In the genomic region with DNA sequence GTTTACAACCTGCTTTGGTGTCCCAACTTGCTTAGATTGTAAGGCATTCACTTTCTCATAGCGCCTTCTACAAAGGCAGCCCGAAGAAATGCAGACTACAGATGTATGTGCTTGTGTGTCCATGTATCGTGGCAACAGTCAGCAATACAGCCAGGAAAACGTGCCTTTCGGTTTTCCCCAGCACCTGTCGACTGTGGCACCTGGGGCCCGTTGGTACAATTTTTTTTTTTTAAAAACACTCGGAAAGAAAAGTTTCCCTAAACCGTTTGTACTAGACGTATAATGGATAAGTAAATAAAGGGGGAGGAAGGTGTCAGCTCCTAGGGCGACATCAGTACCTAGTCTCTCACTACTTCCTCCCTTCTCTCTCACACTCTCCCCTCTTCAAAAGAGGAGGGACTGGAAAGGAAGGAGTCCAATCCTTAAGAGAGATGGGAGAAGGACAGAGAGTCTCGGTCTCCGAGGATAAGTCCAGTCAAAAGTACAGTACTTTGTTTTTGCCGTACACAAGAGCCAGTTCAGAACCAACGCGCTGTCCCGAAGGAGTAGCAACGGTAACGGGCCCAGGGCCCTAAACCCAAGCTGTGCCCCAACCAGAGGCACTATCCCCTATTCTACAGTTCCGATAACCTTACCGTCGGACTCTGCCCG, we compare ENCODE assay signal across 1 cellular context.
A peak's percentile ranks its signal among the peaks of the same experiment; 100 is the strongest.
TF ChIP-seq lines count a peak whose summit lies in the region.

No MANE protein-coding gene starts in this region.

TF ChIP-seq in GM12878, 131 proteins besides CTCF, POLR2A, EP300 and RAD21 (continued from another document and continues in another):
- TF ChIP-seq, protein P1, sequence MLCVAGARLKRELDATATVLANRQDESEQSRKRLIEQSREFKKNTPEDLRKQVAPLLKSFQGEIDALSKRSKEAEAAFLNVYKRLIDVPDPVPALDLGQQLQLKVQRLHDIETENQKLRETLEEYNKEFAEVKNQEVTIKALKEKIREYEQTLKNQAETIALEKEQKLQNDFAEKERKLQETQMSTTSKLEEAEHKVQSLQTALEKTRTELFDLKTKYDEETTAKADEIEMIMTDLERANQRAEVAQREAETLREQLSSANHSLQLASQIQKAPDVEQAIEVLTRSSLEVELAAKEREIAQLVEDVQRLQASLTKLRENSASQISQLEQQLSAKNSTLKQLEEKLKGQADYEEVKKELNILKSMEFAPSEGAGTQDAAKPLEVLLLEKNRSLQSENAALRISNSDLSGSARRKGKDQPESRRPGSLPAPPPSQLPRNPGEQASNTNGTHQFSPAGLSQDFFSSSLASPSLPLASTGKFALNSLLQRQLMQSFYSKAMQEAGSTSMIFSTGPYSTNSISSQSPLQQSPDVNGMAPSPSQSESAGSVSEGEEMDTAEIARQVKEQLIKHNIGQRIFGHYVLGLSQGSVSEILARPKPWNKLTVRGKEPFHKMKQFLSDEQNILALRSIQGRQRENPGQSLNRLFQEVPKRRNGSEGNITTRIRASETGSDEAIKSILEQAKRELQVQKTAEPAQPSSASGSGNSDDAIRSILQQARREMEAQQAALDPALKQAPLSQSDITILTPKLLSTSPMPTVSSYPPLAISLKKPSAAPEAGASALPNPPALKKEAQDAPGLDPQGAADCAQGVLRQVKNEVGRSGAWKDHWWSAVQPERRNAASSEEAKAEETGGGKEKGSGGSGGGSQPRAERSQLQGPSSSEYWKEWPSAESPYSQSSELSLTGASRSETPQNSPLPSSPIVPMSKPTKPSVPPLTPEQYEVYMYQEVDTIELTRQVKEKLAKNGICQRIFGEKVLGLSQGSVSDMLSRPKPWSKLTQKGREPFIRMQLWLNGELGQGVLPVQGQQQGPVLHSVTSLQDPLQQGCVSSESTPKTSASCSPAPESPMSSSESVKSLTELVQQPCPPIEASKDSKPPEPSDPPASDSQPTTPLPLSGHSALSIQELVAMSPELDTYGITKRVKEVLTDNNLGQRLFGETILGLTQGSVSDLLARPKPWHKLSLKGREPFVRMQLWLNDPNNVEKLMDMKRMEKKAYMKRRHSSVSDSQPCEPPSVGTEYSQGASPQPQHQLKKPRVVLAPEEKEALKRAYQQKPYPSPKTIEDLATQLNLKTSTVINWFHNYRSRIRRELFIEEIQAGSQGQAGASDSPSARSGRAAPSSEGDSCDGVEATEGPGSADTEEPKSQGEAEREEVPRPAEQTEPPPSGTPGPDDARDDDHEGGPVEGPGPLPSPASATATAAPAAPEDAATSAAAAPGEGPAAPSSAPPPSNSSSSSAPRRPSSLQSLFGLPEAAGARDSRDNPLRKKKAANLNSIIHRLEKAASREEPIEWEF (IDR thresholded peaks at IDR 0.05; ENCODE audit: insufficient replicate concordance, low read depth, low read length) = no peak
- TF ChIP-seq SMAD1 (IDR thresholded peaks at IDR 0.05; ENCODE audit: low read depth, partially characterized antibody) = no peak
- TF ChIP-seq TCF12 (IDR thresholded peaks at IDR 0.05; ENCODE audit: low read depth, low read length) = peak; percentile 69; the same call in 1 of the 2 replicates
- no peak for TF ChIP-seq YY1 (IDR thresholded peaks at IDR 0.05; ENCODE audit: low read depth, low read length)
- no peak for TF ChIP-seq HDGF (IDR thresholded peaks at IDR 0.05)
- 0 out of 2 replicates have a peak, but pooled peaks have one; percentile 36 for TF ChIP-seq TCF3 (IDR thresholded peaks at IDR 0.05; ENCODE audit: borderline replicate concordance, insufficient read depth, low read depth, low read length)
- TF ChIP-seq EGR1 (IDR thresholded peaks at IDR 0.05; ENCODE audit: borderline replicate concordance in 1 of 2, low read depth in 2 of 2, low read length in 2 of 2) = no peak
- TF ChIP-seq HDAC2 (IDR thresholded peaks at IDR 0.05) = no peak
- no peak for TF ChIP-seq ELK1 (IDR thresholded peaks at IDR 0.05; ENCODE audit: low read depth, low read length)
- peak; percentile 72 to 85; a peak in 3 of 4 replicates for TF ChIP-seq BHLHE40 (IDR thresholded peaks at IDR 0.05; ENCODE audit: borderline replicate concordance in 1 of 2, low read depth in 2 of 2, low read length in 1 of 2)
- TF ChIP-seq RBBP5 (conservative IDR thresholded peaks at IDR 0.05) = no peak
- no peak for TF ChIP-seq HDAC6 (IDR thresholded peaks at IDR 0.05; ENCODE audit: unreplicated experiment)
- no peak for TF ChIP-seq SUPT20H (IDR thresholded peaks at IDR 0.05; ENCODE audit: borderline replicate concordance, control insufficient read depth, low read depth, low read length)
- TF ChIP-seq, protein P2, sequence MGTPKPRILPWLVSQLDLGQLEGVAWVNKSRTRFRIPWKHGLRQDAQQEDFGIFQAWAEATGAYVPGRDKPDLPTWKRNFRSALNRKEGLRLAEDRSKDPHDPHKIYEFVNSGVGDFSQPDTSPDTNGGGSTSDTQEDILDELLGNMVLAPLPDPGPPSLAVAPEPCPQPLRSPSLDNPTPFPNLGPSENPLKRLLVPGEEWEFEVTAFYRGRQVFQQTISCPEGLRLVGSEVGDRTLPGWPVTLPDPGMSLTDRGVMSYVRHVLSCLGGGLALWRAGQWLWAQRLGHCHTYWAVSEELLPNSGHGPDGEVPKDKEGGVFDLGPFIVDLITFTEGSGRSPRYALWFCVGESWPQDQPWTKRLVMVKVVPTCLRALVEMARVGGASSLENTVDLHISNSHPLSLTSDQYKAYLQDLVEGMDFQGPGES (IDR thresholded peaks at IDR 0.05) = no peak
- TF ChIP-seq NFXL1 (IDR thresholded peaks at IDR 0.05; ENCODE audit: borderline replicate concordance) = no peak
- TF ChIP-seq, protein P3, sequence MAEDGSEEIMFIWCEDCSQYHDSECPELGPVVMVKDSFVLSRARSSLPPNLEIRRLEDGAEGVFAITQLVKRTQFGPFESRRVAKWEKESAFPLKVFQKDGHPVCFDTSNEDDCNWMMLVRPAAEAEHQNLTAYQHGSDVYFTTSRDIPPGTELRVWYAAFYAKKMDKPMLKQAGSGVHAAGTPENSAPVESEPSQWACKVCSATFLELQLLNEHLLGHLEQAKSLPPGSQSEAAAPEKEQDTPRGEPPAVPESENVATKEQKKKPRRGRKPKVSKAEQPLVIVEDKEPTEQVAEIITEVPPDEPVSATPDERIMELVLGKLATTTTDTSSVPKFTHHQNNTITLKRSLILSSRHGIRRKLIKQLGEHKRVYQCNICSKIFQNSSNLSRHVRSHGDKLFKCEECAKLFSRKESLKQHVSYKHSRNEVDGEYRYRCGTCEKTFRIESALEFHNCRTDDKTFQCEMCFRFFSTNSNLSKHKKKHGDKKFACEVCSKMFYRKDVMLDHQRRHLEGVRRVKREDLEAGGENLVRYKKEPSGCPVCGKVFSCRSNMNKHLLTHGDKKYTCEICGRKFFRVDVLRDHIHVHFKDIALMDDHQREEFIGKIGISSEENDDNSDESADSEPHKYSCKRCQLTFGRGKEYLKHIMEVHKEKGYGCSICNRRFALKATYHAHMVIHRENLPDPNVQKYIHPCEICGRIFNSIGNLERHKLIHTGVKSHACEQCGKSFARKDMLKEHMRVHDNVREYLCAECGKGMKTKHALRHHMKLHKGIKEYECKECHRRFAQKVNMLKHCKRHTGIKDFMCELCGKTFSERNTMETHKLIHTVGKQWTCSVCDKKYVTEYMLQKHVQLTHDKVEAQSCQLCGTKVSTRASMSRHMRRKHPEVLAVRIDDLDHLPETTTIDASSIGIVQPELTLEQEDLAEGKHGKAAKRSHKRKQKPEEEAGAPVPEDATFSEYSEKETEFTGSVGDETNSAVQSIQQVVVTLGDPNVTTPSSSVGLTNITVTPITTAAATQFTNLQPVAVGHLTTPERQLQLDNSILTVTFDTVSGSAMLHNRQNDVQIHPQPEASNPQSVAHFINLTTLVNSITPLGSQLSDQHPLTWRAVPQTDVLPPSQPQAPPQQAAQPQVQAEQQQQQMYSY (CRISPR knock-in tag; IDR thresholded peaks at IDR 0.05) = no peak
- no peak for TF ChIP-seq FOXK2 (IDR thresholded peaks at IDR 0.05)
- TF ChIP-seq ZNF24 (IDR thresholded peaks at IDR 0.05) = no peak
- no peak for TF ChIP-seq NR2C2 (IDR thresholded peaks at IDR 0.05; ENCODE audit: borderline replicate concordance, control insufficient read depth, insufficient read length, low read depth)
- TF ChIP-seq POU2F2 (IDR thresholded peaks at IDR 0.05; ENCODE audit: borderline replicate concordance, low read depth, low read length) = no peak
- TF ChIP-seq MEF2A (IDR thresholded peaks at IDR 0.05; ENCODE audit: insufficient read depth, low read depth, low read length) = no peak
- no peak for TF ChIP-seq MLLT1 (IDR thresholded peaks at IDR 0.05)
- TF ChIP-seq NKRF (conservative IDR thresholded peaks at IDR 0.05) = peak; percentile 84
- TF ChIP-seq RFX5 (IDR thresholded peaks at IDR 0.05; ENCODE audit: low read depth, low read length) = no peak
- TF ChIP-seq CEBPB (IDR thresholded peaks at IDR 0.05; ENCODE audit: borderline replicate concordance in 1 of 2, low read depth in 2 of 2, low read length in 2 of 2) = no peak
- no peak for TF ChIP-seq E4F1 (IDR thresholded peaks at IDR 0.05; ENCODE audit: borderline replicate concordance, partially characterized antibody)
- TF ChIP-seq FOXM1 (IDR thresholded peaks at IDR 0.05; ENCODE audit: low read depth, low read length) = peak; percentile 27; the same call in 1 of the 2 replicates
- no peak for TF ChIP-seq RCOR1 (conservative IDR thresholded peaks at IDR 0.05; ENCODE audit: low read depth, low read length)
- TF ChIP-seq, protein P4, sequence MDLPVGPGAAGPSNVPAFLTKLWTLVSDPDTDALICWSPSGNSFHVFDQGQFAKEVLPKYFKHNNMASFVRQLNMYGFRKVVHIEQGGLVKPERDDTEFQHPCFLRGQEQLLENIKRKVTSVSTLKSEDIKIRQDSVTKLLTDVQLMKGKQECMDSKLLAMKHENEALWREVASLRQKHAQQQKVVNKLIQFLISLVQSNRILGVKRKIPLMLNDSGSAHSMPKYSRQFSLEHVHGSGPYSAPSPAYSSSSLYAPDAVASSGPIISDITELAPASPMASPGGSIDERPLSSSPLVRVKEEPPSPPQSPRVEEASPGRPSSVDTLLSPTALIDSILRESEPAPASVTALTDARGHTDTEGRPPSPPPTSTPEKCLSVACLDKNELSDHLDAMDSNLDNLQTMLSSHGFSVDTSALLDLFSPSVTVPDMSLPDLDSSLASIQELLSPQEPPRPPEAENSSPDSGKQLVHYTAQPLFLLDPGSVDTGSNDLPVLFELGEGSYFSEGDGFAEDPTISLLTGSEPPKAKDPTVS (IDR thresholded peaks at IDR 0.05; ENCODE audit: low read depth, low read length) = no peak
